In the genomic region with DNA sequence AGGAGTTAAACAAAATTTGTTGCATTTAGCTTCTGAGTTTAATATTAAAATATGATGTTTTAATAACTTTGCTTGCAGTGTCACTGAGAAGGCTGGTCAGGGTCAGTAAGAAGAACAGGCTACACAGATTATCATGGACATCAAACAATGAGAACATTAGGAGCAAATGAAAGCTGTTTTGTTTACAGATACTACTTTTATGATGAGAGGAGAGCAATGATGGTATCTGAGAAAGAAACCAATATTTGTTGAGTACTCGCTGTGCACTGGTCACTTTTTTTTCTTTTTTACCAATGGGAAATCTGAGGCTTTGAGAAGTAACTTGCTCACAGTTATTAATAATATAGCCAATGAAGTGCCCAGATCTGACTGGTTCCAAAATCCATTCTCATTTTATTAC, we compare ENCODE assay signal across 32 cellular contexts.
"Had no signal": no experiment of that assay in that cellular context is flagged by ENCODE, and none has a peak within 500 bp of the region (broad histone marks: within the 10 kb centered on the region; RNA-seq: fewer than 3 reads in every experiment).

No MANE protein-coding gene starts in this region.

- H3K4me3 Mint-ChIP-seq: activated CD4-positive, alpha-beta memory T cell treated with anti-CD3 and anti-CD28 coated beads for 36 hours; activated T-helper 1 cell treated with anti-CD3 and anti-CD28 coated beads, Interleukin-12 subunit alpha, Interleukin-12 subunit beta, Interleukin-2, Interleukin-4 antibody, amounts not matched to agents 30 ng/mL and 10 ng/mL and 1 ng/mL, durations not matched to agents 14 hours and 24 hours and 36 hours; brain had no signal

- H3K36me3 Mint-ChIP-seq: activated CD4-positive, alpha-beta memory T cell treated with anti-CD3 and anti-CD28 coated beads for 36 hours had no signal

- ATAC-seq: activated T-cell treated with anti-CD3 and anti-CD28 coated beads, Interleukin-2, amount 50 U/mL, for 4 hours; PC-3 had no signal

- H3K9me3 Mint-ChIP-seq: activated CD4-positive, alpha-beta memory T cell treated with anti-CD3 and anti-CD28 coated beads for 36 hours; activated CD4-positive, alpha-beta T cell treated with anti-CD3 and anti-CD28 coated beads, Interleukin-2, amount 10 ng/mL, durations not matched to agents 7 days and 5 days; activated T-cell treated with anti-CD3 and anti-CD28 coated beads, Interleukin-2, amount 50 U/mL, for 4 hours; activated T-helper 1 cell treated with anti-CD3 and anti-CD28 coated beads, Interleukin-12 subunit alpha, Interleukin-12 subunit beta, Interleukin-2, Interleukin-4 antibody, amounts not matched to agents 30 ng/mL and 10 ng/mL and 1 ng/mL, durations not matched to agents 14 hours and 24 hours and 36 hours; brain had no signal

- H3K27me3 ChIP-seq: MG63, Peyer's patch, SJSA1 had no signal

- H3K36me3 ChIP-seq: MG63, Peyer's patch, WERI-Rb-1 had no signal

- H3K27ac Mint-ChIP-seq: activated CD4-positive, alpha-beta memory T cell treated with anti-CD3 and anti-CD28 coated beads for 36 hours; activated T-helper 1 cell treated with anti-CD3 and anti-CD28 coated beads, Interleukin-12 subunit alpha, Interleukin-12 subunit beta, Interleukin-2, Interleukin-4 antibody, amounts not matched to agents 30 ng/mL and 10 ng/mL and 1 ng/mL, durations not matched to agents 14 hours and 24 hours and 36 hours; brain had no signal

- H3K27ac ChIP-seq: Peyer's patch, SJSA1, WERI-Rb-1 had no signal

- H3K27me3 Mint-ChIP-seq: activated CD4-positive, alpha-beta memory T cell treated with anti-CD3 and anti-CD28 coated beads for 36 hours; activated CD4-positive, alpha-beta T cell treated with anti-CD3 and anti-CD28 coated beads, Interleukin-2, amount 10 ng/mL, durations not matched to agents 7 days and 5 days; brain had no signal

- H3K4me1 ChIP-seq: Peyer's patch had no signal

- H3K4me3 ChIP-seq: MG63, Peyer's patch, SJSA1 had no signal

- H3K9me3 ChIP-seq: MG63, Peyer's patch, SJSA1, SK-N-SH had no signal

- DNase-seq: activated CD4-positive, alpha-beta memory T cell treated with anti-CD3 and anti-CD28 coated beads for 36 hours; activated CD4-positive, alpha-beta T cell treated with anti-CD3 and anti-CD28 coated beads, Interleukin-2, amount 10 ng/mL, durations not matched to agents 7 days and 5 days; activated CD4-positive, CD25-positive, alpha-beta regulatory T cell; activated CD8-positive, alpha-beta memory T cell treated with anti-CD3 and anti-CD28 coated beads, Interleukin-2, amount 50 U/mL, for 4 hours; activated effector memory CD4-positive, alpha-beta T cell treated with Interleukin-2 at 50 U/mL for 16 hours; activated naive CD4-positive, alpha-beta T cell treated with anti-CD3 and anti-CD28 coated beads, Interleukin-2, amount 50 U/mL, for 16 hours; activated T-cell treated with anti-CD3 and anti-CD28 coated beads for 4 hours; activated T-cell treated with anti-CD3 and anti-CD28 coated beads, Interleukin-2, amount 50 U/mL, for 4 hours; anterior cingulate cortex; caudate nucleus; cerebellar nuclear complex; MG63; NCI-H1048; NCI-H1105 treated with DMSO at 0.1 percent for 48 hours; NCI-H1436; NCI-H1694; NCI-H2029; NCI-H345; NCI-H526; NCI-H748 treated with DMSO at 0.1 percent for 48 hours; NK-92 treated with Interleukin-12 subunit alpha and Interleukin-12 subunit beta, amount 100 ng/mL, for 24 hours; PC-3; Peyer's patch; RPMI8226; SHP77 treated with DMSO at 0.1 percent for 48 hours; SK-N-SH; T-helper 2 cell; T-helper 9 cell; WERI-Rb-1 had no signal
